1 cellular context compared by ENCODE assay signal in the genomic region with DNA sequence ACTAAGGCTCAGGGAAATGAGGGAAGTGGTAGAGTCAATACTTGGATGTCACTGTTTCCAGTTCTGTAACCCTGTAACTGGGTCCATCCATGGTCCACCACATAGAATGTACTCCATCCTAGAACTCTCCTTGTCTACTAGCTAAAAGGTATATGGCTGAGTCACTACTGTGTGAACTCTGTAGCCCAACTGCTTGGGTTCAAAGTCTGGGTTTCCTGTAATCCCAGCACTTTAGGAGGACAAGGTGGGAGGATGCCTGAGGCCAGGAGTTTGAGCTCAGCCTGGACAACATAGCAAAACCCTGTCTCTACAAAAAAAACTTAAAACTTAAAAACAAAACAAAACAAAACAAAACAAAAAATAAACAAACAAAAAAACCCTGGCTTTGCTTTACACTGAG.
TF ChIP-seq lines count a peak whose summit lies in the region.

No MANE protein-coding gene starts in this region.

TF ChIP-seq in HepG2, 621 proteins besides CTCF, POLR2A, EP300 and RAD21 (continued from another document and continues in another):
- TF ChIP-seq ZNF407 (CRISPR knock-in tag; IDR thresholded peaks at IDR 0.05; ENCODE audit: not compliant biosample characterization) (no peak), HNRNPK (IDR thresholded peaks at IDR 0.05; ENCODE audit: low read depth, low read length, poor library complexity, severe bottlenecking) (no peak), ETV5 (CRISPR knock-in tag; IDR thresholded peaks at IDR 0.05; ENCODE audit: borderline replicate concordance) (peak; percentile 40; the same call in 1 of the 2 replicates), HNF4G (IDR thresholded peaks at IDR 0.05; ENCODE audit: borderline replicate concordance, low read depth, low read length) (peak; percentile 72; the same call in 1 of the 2 replicates), HNF4G (CRISPR knock-in tag; IDR thresholded peaks at IDR 0.05; ENCODE audit: borderline replicate concordance, low read depth) (no peak), MAFF (IDR thresholded peaks at IDR 0.05; ENCODE audit: low read depth, low read length) (0 out of 2 replicates have a peak, but pooled peaks have one; percentile 3), PAXIP1 (CRISPR knock-in tag; conservative IDR thresholded peaks at IDR 0.05) (peak; percentile 47), ZBTB42 (CRISPR knock-in tag; IDR thresholded peaks at IDR 0.05) (no peak), RERE (CRISPR knock-in tag; IDR thresholded peaks at IDR 0.05; ENCODE audit: low read depth) (no peak), ZBTB20 (CRISPR knock-in tag; IDR thresholded peaks at IDR 0.05; ENCODE audit: borderline replicate concordance, low read depth) (no peak), ZNF646 (CRISPR knock-in tag; IDR thresholded peaks at IDR 0.05) (no peak), ZNF296 (CRISPR knock-in tag; conservative IDR thresholded peaks at IDR 0.05) (no peak), GZF1 (CRISPR knock-in tag; IDR thresholded peaks at IDR 0.05) (no peak), HOXA9 (CRISPR knock-in tag; IDR thresholded peaks at IDR 0.05; ENCODE audit: borderline replicate concordance) (no peak), ZNF598 (CRISPR knock-in tag; IDR thresholded peaks at IDR 0.05; ENCODE audit: borderline replicate concordance) (no peak), TP53 (CRISPR knock-in tag; conservative IDR thresholded peaks at IDR 0.05) (no peak), ATM (IDR thresholded peaks at IDR 0.05; ENCODE audit: borderline replicate concordance) (no peak)
- TF ChIP-seq, protein P1, sequence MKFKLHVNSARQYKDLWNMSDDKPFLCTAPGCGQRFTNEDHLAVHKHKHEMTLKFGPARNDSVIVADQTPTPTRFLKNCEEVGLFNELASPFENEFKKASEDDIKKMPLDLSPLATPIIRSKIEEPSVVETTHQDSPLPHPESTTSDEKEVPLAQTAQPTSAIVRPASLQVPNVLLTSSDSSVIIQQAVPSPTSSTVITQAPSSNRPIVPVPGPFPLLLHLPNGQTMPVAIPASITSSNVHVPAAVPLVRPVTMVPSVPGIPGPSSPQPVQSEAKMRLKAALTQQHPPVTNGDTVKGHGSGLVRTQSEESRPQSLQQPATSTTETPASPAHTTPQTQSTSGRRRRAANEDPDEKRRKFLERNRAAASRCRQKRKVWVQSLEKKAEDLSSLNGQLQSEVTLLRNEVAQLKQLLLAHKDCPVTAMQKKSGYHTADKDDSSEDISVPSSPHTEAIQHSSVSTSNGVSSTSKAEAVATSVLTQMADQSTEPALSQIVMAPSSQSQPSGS (CRISPR knock-in tag; IDR thresholded peaks at IDR 0.05), result no peak
- TF ChIP-seq, protein P2, sequence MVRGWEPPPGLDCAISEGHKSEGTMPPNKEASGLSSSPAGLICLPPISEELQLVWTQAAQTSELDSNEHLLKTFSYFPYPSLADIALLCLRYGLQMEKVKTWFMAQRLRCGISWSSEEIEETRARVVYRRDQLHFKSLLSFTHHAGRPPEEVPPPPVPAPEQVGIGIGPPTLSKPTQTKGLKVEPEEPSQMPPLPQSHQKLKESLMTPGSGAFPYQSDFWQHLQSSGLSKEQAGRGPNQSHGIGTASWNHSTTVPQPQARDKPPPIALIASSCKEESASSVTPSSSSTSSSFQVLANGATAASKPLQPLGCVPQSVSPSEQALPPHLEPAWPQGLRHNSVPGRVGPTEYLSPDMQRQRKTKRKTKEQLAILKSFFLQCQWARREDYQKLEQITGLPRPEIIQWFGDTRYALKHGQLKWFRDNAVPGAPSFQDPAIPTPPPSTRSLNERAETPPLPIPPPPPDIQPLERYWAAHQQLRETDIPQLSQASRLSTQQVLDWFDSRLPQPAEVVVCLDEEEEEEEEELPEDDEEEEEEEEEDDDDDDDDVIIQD (CRISPR knock-in tag; IDR thresholded peaks at IDR 0.05; ENCODE audit: low read depth), result 0 out of 2 replicates have a peak, but pooled peaks have one; percentile 15
